Comparison of ENCODE assay signal across 28 cellular contexts in the genomic region with DNA sequence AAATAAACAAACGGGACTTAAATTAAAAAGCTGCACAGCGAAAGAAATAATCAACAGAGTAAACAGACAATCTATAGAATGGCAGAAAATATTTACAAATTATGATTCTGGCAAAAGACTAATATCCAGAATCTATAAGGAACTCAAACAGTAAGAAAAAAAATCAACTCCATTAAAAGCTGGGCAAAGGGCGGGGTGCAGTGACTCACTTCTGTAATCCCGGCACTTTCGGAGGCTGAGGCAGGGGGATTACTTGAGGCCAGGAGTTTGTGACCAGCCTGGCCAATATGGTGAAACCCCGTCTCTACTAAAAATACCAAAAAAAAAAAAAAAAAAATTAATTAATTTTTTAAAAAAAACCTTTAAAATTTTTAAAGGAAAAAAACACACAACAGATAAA.
A peak's percentile ranks its signal among the peaks of the same experiment; 100 is the strongest.
DNase-seq lines count a peak whose midpoint lies in the region; ATAC-seq and TF ChIP-seq lines count a peak whose summit lies in the region.
"Had no signal": no experiment of that assay in that cellular context is flagged by ENCODE, and none has a peak within 500 bp of the region (broad histone marks: within the 10 kb centered on the region; RNA-seq: fewer than 3 reads in every experiment).

No MANE protein-coding gene starts in this region.

- intact Hi-C loops in left cardiac atrium (cut with DNase I): no loop called here
- intact Hi-C loops in left ventricle myocardium inferior (cut with micrococcal nuclease): no loop called here

- TF ChIP-seq CTCF in left ventricle myocardium inferior (IDR thresholded peaks at IDR 0.05; ENCODE audit: borderline replicate concordance) (no peak), fibroblast of the aortic adventitia (IDR thresholded peaks at IDR 0.05; ENCODE audit: insufficient read depth, low read length) (no peak)

- no peak overlapping the region for H3K27ac ChIP-seq in left ventricle myocardium inferior (replicated peaks)
- H3K27ac ChIP-seq: ascending aorta, skin epidermis, upper lobe of right lung had no signal

- DNase-seq in left cardiac atrium (peak; percentile 33), left ventricle myocardium inferior (no peak), astrocyte of the hippocampus (ENCODE audit: low read depth, low spot score) (peak; percentile 46), fibroblast of the aortic adventitia (ENCODE audit: low read depth) (peak; percentile 43), cerebellar nuclear complex (lab: John Stamatoyannopoulos, UW) (no peak), cortex of kidney (lab: John Stamatoyannopoulos, UW) (no peak), DMS53 treated with DMSO at 0.1 percent for 48 hours (lab: John Stamatoyannopoulos, UW; ENCODE audit: unreplicated experiment) (no peak)
- DNase-seq in NK-92 treated with Interleukin-12 subunit alpha and Interleukin-12 subunit beta, amount 100 ng/mL, for 24 hours (lab: John Stamatoyannopoulos, UW): no peak
- DNase-seq: 8988T; activated CD4-positive, alpha-beta T cell treated with anti-CD3 and anti-CD28 coated beads, Interleukin-2, amount 50 U/mL, for 1 hour; CD8-positive, alpha-beta memory T cell; DMS153; effector memory CD4-positive, alpha-beta T cell; head of caudate nucleus; Kasumi-1; naive thymus-derived CD4-positive, alpha-beta T cell; NCI-H1092 treated with DMSO at 0.1 percent for 48 hours; NCI-H2081; NCI-H82; occipital lobe; stimulated activated CD4-positive, alpha-beta T cell treated with anti-CD3 and anti-CD28 coated beads, Interleukin-1b, Interleukin-23, amount 100 ng/mL, for 48 hours; T-helper 9 cell; upper lobe of right lung had no signal

- no peaks in the 10 kb centered on the region for H3K36me3 ChIP-seq in left ventricle myocardium inferior
- H3K36me3 ChIP-seq: ascending aorta, upper lobe of right lung had no signal

- no peaks in the 10 kb centered on the region for H3K27me3 ChIP-seq in left ventricle myocardium inferior (ENCODE audit: low read depth)
- H3K27me3 ChIP-seq: ascending aorta, upper lobe of right lung had no signal

- H3K4me3 ChIP-seq in left ventricle myocardium inferior (no peak overlapping the region), fibroblast of the aortic adventitia (ENCODE audit: low read depth, low read length) (no peak overlapping the region)
- H3K4me3 ChIP-seq: skin epidermis, upper lobe of right lung had no signal

- H3K9me3 ChIP-seq in left ventricle myocardium inferior (replicated peaks): no peaks in the 10 kb centered on the region
- H3K9me3 ChIP-seq: ascending aorta, upper lobe of right lung had no signal

- no peak for ATAC-seq in left cardiac atrium
- ATAC-seq: activated T-helper 17 cell treated with anti-CD3 and anti-CD28 coated beads, Interleukin-2, amount 50 U/mL, for 72 hours; naive thymus-derived CD4-positive, alpha-beta T cell; Right ventricle myocardium inferior; upper lobe of right lung; WTC11 had no signal

- H3K4me1 ChIP-seq in left ventricle myocardium inferior: peaks cover 27% of the 10 kb centered on the region

Comparison
In these comparisons a context has a peak if more than half of its experiments do, and no peak if none do; other contexts are left out.
1. DNase-seq: peak in left cardiac atrium (single experiment), astrocyte of the hippocampus (single experiment) and fibroblast of the aortic adventitia (single experiment); none in left ventricle myocardium inferior (single experiment), NK-92 treated with Interleukin-12 subunit alpha and Interleukin-12 subunit beta, amount 100 ng/mL, for 24 hours (single experiment), cerebellar nuclear complex (0 of 2), cortex of kidney (single experiment) and DMS53 treated with DMSO at 0.1 percent for 48 hours (single experiment).